26 cellular contexts compared by ENCODE assay signal in the genomic region with DNA sequence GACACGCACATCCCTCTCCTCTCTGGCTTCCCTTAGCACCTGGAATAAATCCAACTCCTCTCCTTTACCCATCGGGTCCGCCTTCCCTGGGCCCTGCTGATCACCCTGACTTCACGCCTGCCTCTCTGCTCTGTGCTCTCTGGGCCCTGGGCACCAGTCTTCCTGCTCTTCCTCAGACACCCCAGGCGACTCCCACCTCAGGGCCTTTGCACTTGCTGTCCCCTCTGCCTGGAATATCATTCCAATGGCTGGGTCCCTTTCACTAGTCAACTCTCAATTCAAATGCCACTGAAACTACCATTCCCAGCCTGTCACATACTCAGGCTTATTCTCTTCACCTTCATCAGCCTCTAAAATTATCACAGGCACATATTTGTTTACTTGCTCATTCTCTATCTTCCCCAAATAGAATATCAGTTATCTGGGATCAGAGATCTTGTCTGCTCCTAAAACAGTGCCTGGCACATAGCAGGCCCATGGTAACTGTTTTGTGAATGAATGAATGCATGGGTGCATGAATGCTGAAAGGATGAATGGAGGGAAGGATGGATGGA. TPM values are rescaled to one million over a fixed set of nuclear protein-coding genes. Genes with fewer than 3 reads are reported as not detected.
DNase-seq lines count a peak whose midpoint lies in the region; ATAC-seq, FAIRE-seq and TF ChIP-seq lines count a peak whose summit lies in the region.
"Had no signal": no experiment of that assay in that cellular context is flagged by ENCODE, and none has a peak within 500 bp of the region (broad histone marks: within the 10 kb centered on the region; RNA-seq: fewer than 3 reads in every experiment).

No MANE protein-coding gene starts in this region.

- peaks cover 0 to 28% of the 10 kb centered on the region in 2 experiments; a peak in 3 of 5 replicates for H3K4me1 ChIP-seq in K562 (replicated peaks in 1 of 2; ENCODE audit: control insufficient read depth in 2 of 2, insufficient read depth in 2 of 2, low read length in 2 of 2)

- no peak for DNase-seq in activated CD4-positive, alpha-beta T cell treated with anti-CD3 and anti-CD28 coated beads for 36 hours
- no peak for DNase-seq in activated CD4-positive, alpha-beta T cell treated with anti-CD3 and anti-CD28 coated beads for 1 hour
- DNase-seq in K562 (ENCODE audit: extremely low read depth in 1 of 4, low spot score in 3 of 4) = no peak
- no peak for DNase-seq in type B pancreatic cell (ENCODE audit: extremely low spot score, unreplicated experiment)
- DNase-seq: activated CD4-positive, alpha-beta T cell treated with anti-CD3 and anti-CD28 coated beads, Interleukin-2, amount 50 U/mL, for 4 hours; activated CD8-positive, alpha-beta memory T cell treated with anti-CD3 and anti-CD28 coated beads, Interleukin-2, amount 50 U/mL, for 48 hours; activated effector memory CD4-positive, alpha-beta T cell treated with Interleukin-2 at 50 U/mL for 16 hours; amniotic stem cell; foreskin melanocyte; GDM1; NCI-H1930; NCI-H226; SIG-M5; stimulated activated CD4-positive, alpha-beta T cell treated with anti-CD3 and anti-CD28 coated beads, Interleukin-2, amount 100 ng/mL, for 48 hours; stimulated activated naive CD8-positive, alpha-beta T cell treated with anti-CD3 and anti-CD28 coated beads, Interleukin-15, amount 100 ng/mL, for 72 hours; upper lobe of right lung had no signal

- TF ChIP-seq CTCF in K562 (IDR thresholded peaks at IDR 0.05 in 2 of 3, conservative IDR thresholded peaks at IDR 0.05 in 1 of 3; ENCODE audit: insufficient read depth in 2 of 3, low read depth in 1 of 3, low read length in 3 of 3) (no peak), nephron (IDR thresholded peaks at IDR 0.05; ENCODE audit: unreplicated experiment in 3 of 3) (no peak), type B pancreatic cell (conservative IDR thresholded peaks at IDR 0.05) (no peak)

- peak overlapping the region; percentile 30 for H3K27ac Mint-ChIP-seq in activated CD4-positive, alpha-beta T cell treated with anti-CD3 and anti-CD28 coated beads for 36 hours
- peak overlapping the region; percentile 63 to 93 (median 90) for H3K27ac Mint-ChIP-seq in nephron
- H3K27ac Mint-ChIP-seq in type B pancreatic cell = peak overlapping the region; percentile 4
- H3K27ac Mint-ChIP-seq: B cell had no signal

- peaks cover 7% of the 10 kb centered on the region; the same call in 1 of the 2 replicates for H4K20me1 ChIP-seq in K562 (replicated peaks; ENCODE audit: control insufficient read depth, insufficient read depth, low read length)

- peaks cover 83% of the 10 kb centered on the region for H3K4me1 Mint-ChIP-seq in activated CD4-positive, alpha-beta T cell treated with anti-CD3 and anti-CD28 coated beads for 36 hours
- H3K4me1 Mint-ChIP-seq in nephron (peaks cover 60% of the 10 kb centered on the region), type B pancreatic cell (ENCODE audit: unreplicated experiment) (peaks cover 61% of the 10 kb centered on the region)

- no peak overlapping the region for H3K4me2 ChIP-seq in K562 (ENCODE audit: insufficient read depth, low read length)

- ATAC-seq in activated CD4-positive, alpha-beta T cell treated with anti-CD3 and anti-CD28 coated beads for 36 hours = no peak
- ATAC-seq in K562 = no peak
- ATAC-seq in GM19455 (IDR thresholded peaks at IDR 0.05; ENCODE audit: unreplicated experiment) = no peak
- ATAC-seq in HG03097 (IDR thresholded peaks at IDR 0.05; ENCODE audit: low FRiP score, unreplicated experiment) = no peak
- no peak for ATAC-seq in HG02840 (IDR thresholded peaks at IDR 0.05; ENCODE audit: low FRiP score, unreplicated experiment)
- ATAC-seq: stimulated activated naive CD8-positive, alpha-beta T cell treated with anti-CD3 and anti-CD28 coated beads, Interleukin-15, amount 100 ng/mL, for 72 hours had no signal

- CTCF ChIA-PET in activated CD4-positive, alpha-beta T cell treated with anti-CD3 and anti-CD28 coated beads for 36 hours (lab: Charles Lee) = interaction anchor here (0.6 to 1.0 kb wide), 3 partner anchors 14 to 781 kb away, joined by 3 read pairs; no protein-coding TSS in a partner anchor
- CTCF ChIA-PET in K562 (lab: Yijun Ruan, JAX; ENCODE audit: low intra/inter-chr PET ratio) = interaction anchor here (0.7 kb wide), 1 partner anchor 55 kb away, joined by 3 read pairs; no protein-coding TSS in a partner anchor

- H3K27me3 Mint-ChIP-seq in activated CD4-positive, alpha-beta T cell treated with anti-CD3 and anti-CD28 coated beads for 36 hours = no peaks in the 10 kb centered on the region
- H3K27me3 Mint-ChIP-seq in nephron (ENCODE audit: low read depth) = peaks cover 49% of the 10 kb centered on the region
- no peaks in the 10 kb centered on the region for H3K27me3 Mint-ChIP-seq in type B pancreatic cell

- no peak for TF ChIP-seq POLR2A in K562 (conservative IDR thresholded peaks at IDR 0.05)

- no peak overlapping the region for H3K27ac ChIP-seq in K562 (ENCODE audit: extremely low read depth, low read depth, low read length)
- H3K27ac ChIP-seq: GM23248, PC-9, upper lobe of right lung had no signal

- no peak overlapping the region for H2AFZ ChIP-seq in K562 (ENCODE audit: low read depth, low read length)
- H2AFZ ChIP-seq: GM23248, PC-9 had no signal

- H3K4me3 ChIP-seq in K562 = no peak overlapping the region
- H3K4me3 ChIP-seq: GM23248, lung, PC-9, upper lobe of right lung had no signal

- H3K9me3 ChIP-seq in K562 (replicated peaks; ENCODE audit: control insufficient read depth, insufficient read depth, low read depth, low read length) = no peaks in the 10 kb centered on the region; the same call in 1 of the 2 replicates
- H3K9me3 ChIP-seq: upper lobe of right lung had no signal

- H3K4me3 Mint-ChIP-seq in activated CD4-positive, alpha-beta T cell treated with anti-CD3 and anti-CD28 coated beads for 36 hours = no peak overlapping the region
- no peak overlapping the region for H3K4me3 Mint-ChIP-seq in nephron
- H3K4me3 Mint-ChIP-seq in type B pancreatic cell = no peak overlapping the region

- WGBS in K562 (ENCODE audit: insufficient coverage, low coverage, missing lambda C conversion rate) = 42% methylated on average over 5 of the region's 5 CpGs

- no TSS peak for BruUV-seq in K562 (replicated peaks; lab: Mats Ljungman, UMichigan)

- in situ Hi-C loops in K562 (cut with MboI) = no loop called here

- no peak overlapping the region for H3K9ac ChIP-seq in K562 (ENCODE audit: insufficient read depth in 1 of 2, low read depth in 2 of 2, low read length in 2 of 2)
- H3K9ac ChIP-seq: GM23248 had no signal

- H3K9me3 Mint-ChIP-seq in activated CD4-positive, alpha-beta T cell treated with anti-CD3 and anti-CD28 coated beads for 36 hours (ENCODE audit: low read depth) = no peaks in the 10 kb centered on the region
- H3K9me3 Mint-ChIP-seq in nephron (no peaks in the 10 kb centered on the region), type B pancreatic cell (no peaks in the 10 kb centered on the region)
- H3K9me3 Mint-ChIP-seq: stimulated activated naive CD8-positive, alpha-beta T cell treated with anti-CD3 and anti-CD28 coated beads, Interleukin-15, amount 100 ng/mL, for 72 hours had no signal

- H3K79me2 ChIP-seq in K562 (ENCODE audit: control insufficient read depth, insufficient read depth, low read length) = no peaks in the 10 kb centered on the region

- intact Hi-C loops in activated CD4-positive, alpha-beta T cell treated with anti-CD3 and anti-CD28 coated beads for 36 hours (cut with DNase I, micrococcal nuclease) = no loop called here
- intact Hi-C loops in K562 (cut with micrococcal nuclease) = no loop called here

- POLR2A ChIA-PET in activated CD4-positive, alpha-beta T cell treated with anti-CD3 and anti-CD28 coated beads for 36 hours (lab: Charles Lee) = no interaction called here
- POLR2A ChIA-PET in K562 (lab: Yijun Ruan, JAX) = interaction anchor here (0.8 to 2.1 kb wide), 3 partner anchors 14 to 221 kb away, joined by 3 to 8 read pairs (median 3); no protein-coding TSS in a partner anchor

- no peak for TF ChIP-seq EP300 in K562 (IDR thresholded peaks at IDR 0.05; ENCODE audit: low read length)

- no peaks in the 10 kb centered on the region for H3K9me1 ChIP-seq in K562 (ENCODE audit: control insufficient read depth, insufficient read depth, low read length)

- H3K36me3 Mint-ChIP-seq in activated CD4-positive, alpha-beta T cell treated with anti-CD3 and anti-CD28 coated beads for 36 hours (ENCODE audit: low read depth) = peaks cover 17% of the 10 kb centered on the region
- H3K36me3 Mint-ChIP-seq in nephron (ENCODE audit: low read depth) (peaks cover 6% of the 10 kb centered on the region), type B pancreatic cell (no peaks in the 10 kb centered on the region)

- FAIRE-seq in K562 (lab: Jason Lieb, UNC) = no peak
- FAIRE-seq: keratinocyte, small intestine had no signal

- H3K27me3 ChIP-seq in K562 (ENCODE audit: control insufficient read depth in 2 of 2, insufficient read depth in 2 of 2, low read length in 2 of 2) = peaks cover 4 to 36% of the 10 kb centered on the region in 2 experiments; a peak in 4 of 5 replicates
- H3K27me3 ChIP-seq: upper lobe of right lung had no signal

- no peaks in the 10 kb centered on the region for H3K36me3 ChIP-seq in K562 (ENCODE audit: control insufficient read depth, insufficient read depth, low read length)

- TF ChIP-seq RAD21 in K562 (CRISPR knock-in tag; conservative IDR thresholded peaks at IDR 0.05 in 1 of 2, IDR thresholded peaks at IDR 0.05 in 1 of 2) = no peak

RNA-seq across cellular contexts. Expression of a gene that starts 27.2 kb away (rescaled TPM):
- total RNA-seq in activated CD4-positive, alpha-beta T cell treated with anti-CD3 and anti-CD28 coated beads for 36 hours = 10 to 100 TPM; 31.5 to 33.5 TPM
- total RNA-seq in K562 (2011; cell fraction: chromatin; rRNA removed; ENCODE audit: low replicate concordance) = 10.6 and 27.1 TPM in 2 replicates
- 20.8 and 22.0 TPM in 2 replicates for total RNA-seq in K562 (2011; cell fraction: nucleolus; rRNA removed)
- 23.3 and 31.8 TPM in 2 replicates for total RNA-seq in K562 (2011; cell fraction: nucleoplasm; rRNA removed)
- 6.1 and 10.0 TPM in 2 replicates for total RNA-seq in K562 (2014; rRNA removed)
- total RNA-seq in K562 (2014; rRNA removed; fragmentation: Illumina TruSeq; extraction: Trizol) = 5.1 and 6.8 TPM in 2 replicates
- 7.0 and 7.4 TPM in 2 replicates for total RNA-seq in K562 (2015; rRNA removed; fragmentation: Illumina TruSeq; extraction: Trizol)
- 21.2 and 24.4 TPM in 2 replicates for total RNA-seq in K562 (2021)
- 7.1 and 7.2 TPM in 2 replicates for polyA plus RNA-seq in K562 (2011; rRNA removed)
- 12.7 and 12.8 TPM in 2 replicates for polyA plus RNA-seq in K562 (2011; cell fraction: cytosol; rRNA removed)
- polyA plus RNA-seq in K562 (2011; cell fraction: nucleus; rRNA removed) = 13.8 and 19.5 TPM in 2 replicates
- polyA plus RNA-seq in K562 (2012) = 17.5 and 37.6 TPM in 2 replicates
- 26.7 and 28.9 TPM in 2 replicates for polyA plus RNA-seq in K562 (2014; fragmentation: Illumina TruSeq; extraction: Trizol)
- 1 to 10 TPM in 1 of 2 experiments, under 1 TPM in 1; 0.43 to 1.5 TPM for polyA plus RNA-seq in K562 (2014; fragmentation: Nextera tagmentation; extraction: Ambion mirVana)
- polyA plus RNA-seq in K562 (2014; rRNA removed) = 12.5 and 12.6 TPM in 2 replicates
- polyA minus RNA-seq in K562 (2011; rRNA and poly(A)+ RNA removed) = 3.7 and 4.2 TPM in 2 replicates
- polyA minus RNA-seq in K562 (2011; cell fraction: cytosol; rRNA and poly(A)+ RNA removed) = 12.5 and 15.8 TPM in 2 replicates
- polyA minus RNA-seq in K562 (2011; cell fraction: nucleus; rRNA and poly(A)+ RNA removed) = 2.4 and 3.6 TPM in 2 replicates
- 39.8 and 68.7 TPM in 2 replicates for total RNA-seq in type B pancreatic cell (ENCODE audit: low replicate concordance)

RNA-seq across cellular contexts. Expression of a gene that starts 47.0 kb away (rescaled TPM):
- 10 to 100 TPM; 27.7 to 30.8 TPM for total RNA-seq in activated CD4-positive, alpha-beta T cell treated with anti-CD3 and anti-CD28 coated beads for 36 hours
- 93.2 and 162 TPM in 2 replicates for total RNA-seq in K562 (2011; cell fraction: chromatin; rRNA removed; ENCODE audit: low replicate concordance)
- 112 and 114 TPM in 2 replicates for total RNA-seq in K562 (2011; cell fraction: nucleolus; rRNA removed)
- 110 and 117 TPM in 2 replicates for total RNA-seq in K562 (2011; cell fraction: nucleoplasm; rRNA removed)
- total RNA-seq in K562 (2014; rRNA removed) (43.5 and 54.9 TPM in 2 replicates), K562 (2014; rRNA removed; fragmentation: Illumina TruSeq; extraction: Trizol) (39.2 and 41.4 TPM in 2 replicates), K562 (2015; rRNA removed; fragmentation: Illumina TruSeq; extraction: Trizol) (45.2 and 45.8 TPM in 2 replicates), K562 (2021) (54.3 and 58.5 TPM in 2 replicates), type B pancreatic cell (ENCODE audit: low replicate concordance) (73.5 and 74.5 TPM in 2 replicates)
- polyA plus RNA-seq in K562 (2011; rRNA removed) (53.7 and 79.7 TPM in 2 replicates), K562 (2014; fragmentation: Illumina TruSeq; extraction: Trizol) (71.0 and 84.8 TPM in 2 replicates), K562 (2014; fragmentation: Nextera tagmentation; extraction: Ambion mirVana) (10 to 100 TPM; 81.2 to 98.5 TPM), K562 (2014; rRNA removed) (45.1 and 60.0 TPM in 2 replicates)
- polyA plus RNA-seq in K562 (2011; cell fraction: cytosol; rRNA removed) = 75.5 and 87.3 TPM in 2 replicates
- polyA plus RNA-seq in K562 (2011; cell fraction: nucleus; rRNA removed) = 196 and 214 TPM in 2 replicates
- 57.4 and 71.0 TPM in 2 replicates for polyA plus RNA-seq in K562 (2012)
- polyA minus RNA-seq in K562 (2011; rRNA and poly(A)+ RNA removed) = 35.2 and 44.3 TPM in 2 replicates
- polyA minus RNA-seq in K562 (2011; cell fraction: cytosol; rRNA and poly(A)+ RNA removed) = 23.6 and 25.6 TPM in 2 replicates
- 31.9 and 51.9 TPM in 2 replicates for polyA minus RNA-seq in K562 (2011; cell fraction: nucleus; rRNA and poly(A)+ RNA removed)

Comparison
In these comparisons a context has a peak if more than half of its experiments do, and no peak if none do; other contexts are left out.
1. H3K27ac Mint-ChIP-seq: peak in every context shown above with its lines; median percentile 90 in nephron; 30 in activated CD4-positive, alpha-beta T cell treated with anti-CD3 and anti-CD28 coated beads for 36 hours; 4 in type B pancreatic cell.